In the genomic region with DNA sequence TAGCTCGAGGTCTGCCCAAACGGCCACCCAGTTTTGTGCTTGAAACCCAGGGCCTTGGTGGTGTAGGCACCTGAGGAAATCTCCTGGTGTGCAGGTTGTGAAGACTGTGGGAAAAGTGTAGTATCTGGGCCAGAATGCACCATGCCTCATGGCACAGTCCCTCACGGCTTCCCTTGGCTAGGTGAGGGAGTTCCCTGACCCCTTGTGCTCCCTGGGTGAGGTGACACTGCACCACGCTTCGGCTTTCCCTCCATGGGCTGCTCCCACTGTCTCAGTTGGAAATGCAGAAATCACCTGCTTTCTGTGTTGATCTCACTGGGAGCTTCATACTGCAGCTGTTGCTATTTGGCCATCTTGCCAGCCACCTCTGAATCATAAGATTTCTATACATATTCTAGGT, we compare ENCODE assay signal across 25 cellular contexts.
"Had no signal": no experiment of that assay in that cellular context is flagged by ENCODE, and none has a peak within 500 bp of the region (broad histone marks: within the 10 kb centered on the region; RNA-seq: fewer than 3 reads in every experiment).

No MANE protein-coding gene starts in this region.

- H3K4me1 ChIP-seq: neural progenitor cell, pancreas, prostate gland, right atrium auricular region, right lobe of liver, stomach, thyroid gland, tibial nerve, upper lobe of left lung, uterus had no signal

- ATAC-seq: naive thymus-derived CD4-positive, alpha-beta T cell; natural killer cell; pancreas; right lobe of liver; stimulated activated effector memory CD8-positive, alpha-beta T cell treated with anti-CD3 and anti-CD28 coated beads, Interleukin-12 subunit alpha, Interleukin-12 subunit beta, amount 100 ng/mL, for 72 hours; stimulated activated naive B cell treated with anti-CD40 and anti-IgM and Interleukin-4, amounts not matched to agents 10 μg/mL and 1 μg/mL and 100 μg/mL, for 72 hours had no signal

- H3K9ac ChIP-seq: neural progenitor cell had no signal

- DNase-seq: naive thymus-derived CD4-positive, alpha-beta T cell; natural killer cell; nucleus accumbens; pancreas; retina; right lobe of liver; small intestine; stimulated activated CD4-positive, alpha-beta T cell treated with anti-CD3 and anti-CD28 coated beads, Interleukin-15, amount 100 ng/mL, for 24 hours; stimulated activated CD4-positive, alpha-beta T cell treated with anti-CD3 and anti-CD28 coated beads, Interleukin-2, amount 100 ng/mL, for 24 hours; stimulated activated CD4-positive, alpha-beta T cell treated with anti-CD3 and anti-CD28 coated beads, Interleukin-2, amount 100 ng/mL, for 48 hours; stimulated activated CD4-positive, alpha-beta T cell treated with anti-CD3 and anti-CD28 coated beads, Interleukin-4, amount 100 ng/mL, for 24 hours; stimulated activated naive B cell treated with anti-CD40 and anti-IgM and Interleukin-4, amounts not matched to agents 10 μg/mL and 1 μg/mL and 100 μg/mL, for 72 hours; stimulated activated naive CD4-positive, alpha-beta T cell treated with Interleukin-2 at 50 U/mL for 16 hours; stomach; thyroid gland; trophoblast cell; upper lobe of left lung; uterus had no signal

- H3K4me3 ChIP-seq: neural progenitor cell, pancreas, prostate gland, right atrium auricular region, right lobe of liver, stomach, thoracic aorta, thyroid gland, tibial nerve, upper lobe of left lung, uterus had no signal

- H3K27me3 ChIP-seq: neural progenitor cell, neutrophil, pancreas, right atrium auricular region, right lobe of liver, stomach, thyroid gland, tibial nerve, upper lobe of left lung, uterus had no signal

- H3K27ac ChIP-seq: neural progenitor cell, neutrophil, pancreas, prostate gland, right atrium auricular region, right lobe of liver, stomach, thoracic aorta, thyroid gland, tibial nerve, upper lobe of left lung, uterus had no signal

- H3K4me2 ChIP-seq: neural progenitor cell had no signal

- H2AFZ ChIP-seq: neural progenitor cell had no signal

- H3K36me3 ChIP-seq: neural progenitor cell, neutrophil, pancreas, prostate gland, right atrium auricular region, right lobe of liver, stomach, thoracic aorta, thyroid gland, tibial nerve, upper lobe of left lung, uterus had no signal

- H3K9me3 ChIP-seq: neutrophil, pancreas, prostate gland, right lobe of liver, thyroid gland, uterus had no signal
